In the genomic region with DNA sequence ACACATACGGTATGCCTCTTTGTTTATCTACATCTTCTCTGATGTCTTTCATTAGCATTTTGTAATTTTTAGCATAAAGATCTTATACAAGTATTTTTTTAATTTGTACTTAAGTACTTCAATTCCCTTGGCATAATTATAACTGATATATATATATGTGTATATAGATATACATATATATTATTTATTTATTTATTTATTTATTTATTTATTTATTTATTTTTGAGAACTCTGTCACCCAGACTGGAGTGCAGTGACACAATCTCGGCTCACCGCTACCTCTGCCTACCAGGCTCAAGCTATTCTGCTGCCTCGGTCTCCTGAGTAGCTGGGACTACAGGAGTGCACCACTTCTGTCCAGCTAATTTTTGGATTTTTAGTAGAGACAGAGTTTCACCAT, we compare ENCODE assay signal across 40 cellular contexts.
"Had no signal": no experiment of that assay in that cellular context is flagged by ENCODE, and none has a peak within 500 bp of the region (broad histone marks: within the 10 kb centered on the region; RNA-seq: fewer than 3 reads in every experiment).

No MANE protein-coding gene starts in this region.

- H3K27ac Mint-ChIP-seq: activated naive CD4-positive, alpha-beta T cell treated with anti-CD3 and anti-CD28 coated beads for 36 hours; activated naive CD4-positive, alpha-beta T cell treated with anti-CD3 and anti-CD28 coated beads, Interleukin-2, amount 10 ng/mL, durations not matched to agents 7 days and 5 days; activated naive CD4-positive, alpha-beta T cell treated with anti-CD3 and anti-CD28 coated beads, Interleukin-2, amount 50 U/mL, for 24 hours; activated naive CD4-positive, alpha-beta T cell treated with anti-CD3 and anti-CD28 coated beads, Interleukin-2, amount 50 U/mL, for 72 hours; activated naive CD8-positive, alpha-beta T cell; activated naive CD8-positive, alpha-beta T cell treated with anti-CD3 and anti-CD28 coated beads for 36 hours; activated naive CD8-positive, alpha-beta T cell treated with anti-CD3 and anti-CD28 coated beads, Interleukin-2, amount 10 ng/mL, durations not matched to agents 7 days and 5 days; activated naive CD8-positive, alpha-beta T cell treated with anti-CD3 and anti-CD28 coated beads, Interleukin-2, amount 50 U/mL, for 24 hours; activated T-cell treated with anti-CD3 and anti-CD28 coated beads, Interleukin-2, amount 50 U/mL, for 24 hours; activated T-cell treated with anti-CD3 and anti-CD28 coated beads, Interleukin-2, amount 50 U/mL, for 72 hours; activated T-helper 1 cell treated with anti-CD3 and anti-CD28 coated beads, Interleukin-12 subunit alpha, Interleukin-12 subunit beta, Interleukin-2, Interleukin-4 antibody, amounts not matched to agents 30 ng/mL and 10 ng/mL and 1 ng/mL, durations not matched to agents 14 hours and 24 hours and 36 hours; activated T-helper 17 cell treated with anti-CD3 and anti-CD28 coated beads, Interleukin-2, amount 50 U/mL, for 72 hours; activated T-helper 2 cell treated with anti-CD3 and anti-CD28 coated beads, Interferon-gamma antibody, Interleukin-2, Interleukin-4, amounts not matched to agents 10 μg/mL and 5 μg/mL and 100 μg/mL, durations not matched to agents 14 hours and 24 hours and 36 hours; brain had no signal

- H3K4me3 Mint-ChIP-seq: activated naive CD4-positive, alpha-beta T cell treated with anti-CD3 and anti-CD28 coated beads for 36 hours; activated naive CD4-positive, alpha-beta T cell treated with anti-CD3 and anti-CD28 coated beads, Interleukin-2, amount 10 ng/mL, durations not matched to agents 7 days and 5 days; activated naive CD4-positive, alpha-beta T cell treated with anti-CD3 and anti-CD28 coated beads, Interleukin-2, amount 50 U/mL, for 24 hours; activated naive CD8-positive, alpha-beta T cell; activated naive CD8-positive, alpha-beta T cell treated with anti-CD3 and anti-CD28 coated beads for 36 hours; activated naive CD8-positive, alpha-beta T cell treated with anti-CD3 and anti-CD28 coated beads, Interleukin-2, amount 10 ng/mL, durations not matched to agents 7 days and 5 days; activated naive CD8-positive, alpha-beta T cell treated with anti-CD3 and anti-CD28 coated beads, Interleukin-2, amount 50 U/mL, for 24 hours; activated T-cell treated with anti-CD3 and anti-CD28 coated beads, Interleukin-2, amount 50 U/mL, for 24 hours; activated T-cell treated with anti-CD3 and anti-CD28 coated beads, Interleukin-2, amount 50 U/mL, for 4 hours; activated T-cell treated with anti-CD3 and anti-CD28 coated beads, Interleukin-2, amount 50 U/mL, for 72 hours; activated T-helper 1 cell treated with anti-CD3 and anti-CD28 coated beads, Interleukin-12 subunit alpha, Interleukin-12 subunit beta, Interleukin-2, Interleukin-4 antibody, amounts not matched to agents 30 ng/mL and 10 ng/mL and 1 ng/mL, durations not matched to agents 14 hours and 24 hours and 36 hours; activated T-helper 17 cell treated with anti-CD3 and anti-CD28 coated beads, Interleukin-2, amount 50 U/mL, for 72 hours; brain; central memory CD8-positive, alpha-beta T cell had no signal

- DNase-seq: activated effector memory CD4-positive, alpha-beta T cell treated with anti-CD3 and anti-CD28 coated beads, Interleukin-2, amount 50 U/mL, for 16 hours; activated effector memory CD4-positive, alpha-beta T cell treated with Interleukin-2 at 50 U/mL for 16 hours; activated gamma-delta T cell; activated gamma-delta T cell treated with Interleukin-2 at 50 U/mL for 16 hours; activated naive CD4-positive, alpha-beta T cell; activated naive CD4-positive, alpha-beta T cell treated with anti-CD3 and anti-CD28 coated beads for 36 hours; activated naive CD4-positive, alpha-beta T cell treated with anti-CD3 and anti-CD28 coated beads, Interleukin-2, amount 10 ng/mL, durations not matched to agents 7 days and 5 days; activated naive CD4-positive, alpha-beta T cell treated with anti-CD3 and anti-CD28 coated beads, Interleukin-2, amount 50 U/mL, for 16 hours; activated naive CD4-positive, alpha-beta T cell treated with Interleukin-2 at 50 U/mL for 16 hours; activated naive CD8-positive, alpha-beta T cell treated with anti-CD3 and anti-CD28 coated beads for 36 hours; activated naive CD8-positive, alpha-beta T cell treated with anti-CD3 and anti-CD28 coated beads, Interleukin-2, amount 10 ng/mL, durations not matched to agents 7 days and 5 days; activated naive CD8-positive, alpha-beta T cell treated with anti-CD3 and anti-CD28 coated beads, Interleukin-2, amount 50 U/mL, for 24 hours; activated T-cell treated with anti-CD3 and anti-CD28 coated beads, Interleukin-2, amount 50 U/mL, for 1 hour; activated T-cell treated with anti-CD3 and anti-CD28 coated beads, Interleukin-2, amount 50 U/mL, for 24 hours; activated T-cell treated with anti-CD3 and anti-CD28 coated beads, Interleukin-2, amount 50 U/mL, for 4 hours; activated T-cell treated with anti-CD3 and anti-CD28 coated beads, Interleukin-2, amount 50 U/mL, for 48 hours; activated T-cell treated with anti-CD3 and anti-CD28 coated beads, Interleukin-2, amount 50 U/mL, for 72 hours; adrenal gland; amniotic stem cell; amygdala; anterior cingulate cortex; aorta; body of pancreas; brain microvascular endothelial cell; caudate nucleus; central memory CD4-positive, alpha-beta T cell; cerebellar nuclear complex had no signal

- H3K27ac ChIP-seq: adrenal gland, ascending aorta, body of pancreas, brain microvascular endothelial cell, breast epithelium, cardiac muscle cell had no signal

- H3K27me3 Mint-ChIP-seq: activated naive CD4-positive, alpha-beta T cell treated with anti-CD3 and anti-CD28 coated beads, Interleukin-2, amount 10 ng/mL, durations not matched to agents 7 days and 5 days; activated naive CD4-positive, alpha-beta T cell treated with anti-CD3 and anti-CD28 coated beads, Interleukin-2, amount 50 U/mL, for 24 hours; activated naive CD8-positive, alpha-beta T cell; activated naive CD8-positive, alpha-beta T cell treated with anti-CD3 and anti-CD28 coated beads for 36 hours; activated naive CD8-positive, alpha-beta T cell treated with anti-CD3 and anti-CD28 coated beads, Interleukin-2, amount 10 ng/mL, durations not matched to agents 7 days and 5 days; activated naive CD8-positive, alpha-beta T cell treated with anti-CD3 and anti-CD28 coated beads, Interleukin-2, amount 50 U/mL, for 24 hours; activated T-cell treated with anti-CD3 and anti-CD28 coated beads, Interleukin-2, amount 50 U/mL, for 24 hours; activated T-helper 17 cell treated with anti-CD3 and anti-CD28 coated beads, Interleukin-2, amount 50 U/mL, for 72 hours; brain; central memory CD8-positive, alpha-beta T cell had no signal

- H3K36me3 ChIP-seq: adrenal gland, ascending aorta, brain microvascular endothelial cell, breast epithelium, cardiac muscle cell had no signal

- ATAC-seq: activated naive CD4-positive, alpha-beta T cell treated with anti-CD3 and anti-CD28 coated beads, Interleukin-2, amount 50 U/mL, for 72 hours; activated naive CD8-positive, alpha-beta T cell treated with anti-CD3 and anti-CD28 coated beads, Interleukin-2, amount 50 U/mL, for 24 hours; activated T-cell treated with anti-CD3 and anti-CD28 coated beads, Interleukin-2, amount 50 U/mL, for 4 hours; activated T-cell treated with anti-CD3 and anti-CD28 coated beads, Interleukin-2, amount 50 U/mL, for 72 hours; activated T-helper 17 cell treated with anti-CD3 and anti-CD28 coated beads, Interleukin-2, amount 50 U/mL, for 72 hours; body of pancreas had no signal

- H3K9me3 ChIP-seq: adrenal gland, body of pancreas, breast epithelium had no signal

- H3K36me3 Mint-ChIP-seq: activated naive CD4-positive, alpha-beta T cell treated with anti-CD3 and anti-CD28 coated beads, Interleukin-2, amount 10 ng/mL, durations not matched to agents 7 days and 5 days; activated naive CD4-positive, alpha-beta T cell treated with anti-CD3 and anti-CD28 coated beads, Interleukin-2, amount 50 U/mL, for 24 hours; activated naive CD4-positive, alpha-beta T cell treated with anti-CD3 and anti-CD28 coated beads, Interleukin-2, amount 50 U/mL, for 72 hours; activated naive CD8-positive, alpha-beta T cell; activated naive CD8-positive, alpha-beta T cell treated with anti-CD3 and anti-CD28 coated beads for 36 hours; activated naive CD8-positive, alpha-beta T cell treated with anti-CD3 and anti-CD28 coated beads, Interleukin-2, amount 10 ng/mL, durations not matched to agents 7 days and 5 days had no signal

- H3K4me3 ChIP-seq: adrenal gland, ascending aorta, body of pancreas, breast epithelium, cardiac muscle cell had no signal

- H3K9me3 Mint-ChIP-seq: activated naive CD4-positive, alpha-beta T cell treated with anti-CD3 and anti-CD28 coated beads, Interleukin-2, amount 10 ng/mL, durations not matched to agents 7 days and 5 days; activated T-helper 1 cell treated with anti-CD3 and anti-CD28 coated beads, Interleukin-12 subunit alpha, Interleukin-12 subunit beta, Interleukin-2, Interleukin-4 antibody, amounts not matched to agents 30 ng/mL and 10 ng/mL and 1 ng/mL, durations not matched to agents 14 hours and 24 hours and 36 hours had no signal

- H3K4me1 Mint-ChIP-seq: activated naive CD4-positive, alpha-beta T cell treated with anti-CD3 and anti-CD28 coated beads, Interleukin-2, amount 10 ng/mL, durations not matched to agents 7 days and 5 days; activated naive CD4-positive, alpha-beta T cell treated with anti-CD3 and anti-CD28 coated beads, Interleukin-2, amount 50 U/mL, for 24 hours; activated naive CD8-positive, alpha-beta T cell treated with anti-CD3 and anti-CD28 coated beads for 36 hours; activated naive CD8-positive, alpha-beta T cell treated with anti-CD3 and anti-CD28 coated beads, Interleukin-2, amount 10 ng/mL, durations not matched to agents 7 days and 5 days; activated naive CD8-positive, alpha-beta T cell treated with anti-CD3 and anti-CD28 coated beads, Interleukin-2, amount 50 U/mL, for 24 hours; activated T-helper 17 cell treated with anti-CD3 and anti-CD28 coated beads, Interleukin-2, amount 50 U/mL, for 72 hours; brain; central memory CD8-positive, alpha-beta T cell had no signal

- H3K4me1 ChIP-seq: adrenal gland, ascending aorta, body of pancreas, breast epithelium had no signal

- FAIRE-seq: astrocyte, bronchial epithelial cell had no signal
